Comparison of ENCODE assay signal across 31 cellular contexts in genomic region chr9:73173526-73174411, GRCh38. TPM values are rescaled to one million over a fixed set of nuclear protein-coding genes. Genes with fewer than 3 reads are reported as not detected.
DNase-seq lines count a peak whose midpoint lies in the region; ATAC-seq, FAIRE-seq and TF ChIP-seq lines count a peak whose summit lies in the region.
"Had no signal": no experiment of that assay in that cellular context is flagged by ENCODE, and none has a peak within 500 bp of the region (broad histone marks: within the 10 kb centered on the region; RNA-seq: fewer than 3 reads in every experiment).

No MANE protein-coding gene starts in this region.

- H3K4me1 Mint-ChIP-seq in Calu3 (ENCODE audit: low read depth, unreplicated experiment) (peaks cover 56% of the 10 kb centered on the region), HFFc6 (ENCODE audit: low read depth) (peaks cover 18% of the 10 kb centered on the region), T-helper 17 cell (peaks cover 12% of the 10 kb centered on the region), CD14-positive monocyte (no peaks in the 10 kb centered on the region)
- peaks cover 10% of the 10 kb centered on the region for H3K4me1 Mint-ChIP-seq in activated CD4-positive, alpha-beta T cell treated with anti-CD3 and anti-CD28 coated beads for 36 hours
- H3K4me1 Mint-ChIP-seq: activated B cell treated with CpG ODN at 0.5 μM for 24 hours, GM23338 had no signal

- intact Hi-C loops in Calu3 (cut with micrococcal nuclease; ENCODE audit: unreplicated experiment) (no loop called here), CD14-positive monocyte (cut with micrococcal nuclease) (loop anchor here in 1 of 2 donors (2.0 to 5.0 kb wide), 2 partner anchors 15 to 41 kb away; no protein-coding TSS in a partner anchor)
- intact Hi-C loops in activated CD4-positive, alpha-beta T cell treated with anti-CD3 and anti-CD28 coated beads for 36 hours (cut with DNase I, micrococcal nuclease): no loop called here

- no peaks in the 10 kb centered on the region for H3K4me1 ChIP-seq in small intestine (ENCODE audit: control insufficient read depth in 2 of 2, insufficient read depth in 1 of 2, low read depth in 1 of 2, low read length in 1 of 2)
- H3K4me1 ChIP-seq: adrenal gland, BLaER1 had no signal

- CTCF ChIA-PET in Calu3 (lab: Charles Lee): interaction anchor here (0.7 to 1.1 kb wide), 2 partner anchors 66 to 490 kb away, joined by 3 to 6 read pairs; no protein-coding TSS in a partner anchor
- CTCF ChIA-PET in activated CD4-positive, alpha-beta T cell treated with anti-CD3 and anti-CD28 coated beads for 36 hours (lab: Charles Lee): interaction anchor here (0.6 to 4.1 kb wide), 4 partner anchors 28 to 66 kb away, joined by 3 to 12 read pairs (median 4); no protein-coding TSS in a partner anchor

- H3K4me3 Mint-ChIP-seq in Calu3 (ENCODE audit: low read depth, unreplicated experiment) (no peak overlapping the region), HFFc6 (peak overlapping the region; percentile 6; the same call in 1 of the 2 replicates), T-helper 17 cell (peak overlapping the region; percentile 50), CD14-positive monocyte (no peak overlapping the region)
- H3K4me3 Mint-ChIP-seq in activated CD4-positive, alpha-beta T cell treated with anti-CD3 and anti-CD28 coated beads for 36 hours: no peak overlapping the region
- H3K4me3 Mint-ChIP-seq: activated B cell treated with CpG ODN at 0.5 μM for 24 hours; activated T-helper 1 cell treated with anti-CD3 and anti-CD28 coated beads, Interleukin-12 subunit alpha, Interleukin-12 subunit beta, Interleukin-2, Interleukin-4 antibody, amounts not matched to agents 30 ng/mL and 10 ng/mL and 1 ng/mL, durations not matched to agents 14 hours and 24 hours and 36 hours; GM23338; natural killer cell; stimulated activated naive B cell treated with anti-CD40 and anti-IgM and Interleukin-4, amounts not matched to agents 10 μg/mL and 1 μg/mL and 100 μg/mL, for 72 hours; T-cell had no signal

- peaks cover 36% of the 10 kb centered on the region for H3K36me3 Mint-ChIP-seq in Calu3 (ENCODE audit: insufficient read depth, unreplicated experiment)
- H3K36me3 Mint-ChIP-seq in HFFc6 (ENCODE audit: low read depth): peaks cover 9% of the 10 kb centered on the region
- no peaks in the 10 kb centered on the region for H3K36me3 Mint-ChIP-seq in T-helper 17 cell (ENCODE audit: low read depth)
- peaks cover 16 to 34% of the 10 kb centered on the region in 2 donors for H3K36me3 Mint-ChIP-seq in CD14-positive monocyte
- peaks cover 4% of the 10 kb centered on the region for H3K36me3 Mint-ChIP-seq in activated CD4-positive, alpha-beta T cell treated with anti-CD3 and anti-CD28 coated beads for 36 hours (ENCODE audit: low read depth)
- H3K36me3 Mint-ChIP-seq: stimulated activated naive B cell treated with anti-CD40 and anti-IgM and Interleukin-4, amounts not matched to agents 10 μg/mL and 1 μg/mL and 100 μg/mL, for 72 hours had no signal

- no peak for FAIRE-seq in small intestine (lab: Jason Lieb, UNC)

- no peak overlapping the region for H3K27ac ChIP-seq in small intestine (ENCODE audit: low read depth in 1 of 2, low read length in 1 of 2)
- H3K27ac ChIP-seq: adrenal gland, BLaER1, brain microvascular endothelial cell had no signal

- H3K27ac Mint-ChIP-seq in Calu3 (ENCODE audit: unreplicated experiment) (peak overlapping the region; percentile 5), HFFc6 (peak overlapping the region; percentile 3; the same call in 1 of the 2 replicates), T-helper 17 cell (peak overlapping the region; percentile 85), CD14-positive monocyte (peak overlapping the region in 1 of 7 donors; percentile 45)
- H3K27ac Mint-ChIP-seq in activated CD4-positive, alpha-beta T cell treated with anti-CD3 and anti-CD28 coated beads for 36 hours: no peak overlapping the region
- H3K27ac Mint-ChIP-seq: activated B cell treated with CpG ODN at 0.5 μM for 24 hours; activated T-helper 1 cell treated with anti-CD3 and anti-CD28 coated beads, Interleukin-12 subunit alpha, Interleukin-12 subunit beta, Interleukin-2, Interleukin-4 antibody, amounts not matched to agents 30 ng/mL and 10 ng/mL and 1 ng/mL, durations not matched to agents 14 hours and 24 hours and 36 hours; GM23338; stimulated activated naive B cell treated with anti-CD40 and anti-IgM and Interleukin-4, amounts not matched to agents 10 μg/mL and 1 μg/mL and 100 μg/mL, for 72 hours had no signal

- no peak overlapping the region for H3K4me3 ChIP-seq in epithelial cell of esophagus (ENCODE audit: low read length)
- H3K4me3 ChIP-seq in small intestine (ENCODE audit: low read depth in 1 of 2, low read length in 2 of 2): no peak overlapping the region
- H3K4me3 ChIP-seq: adrenal gland, BLaER1, GM23338, mucosa of descending colon had no signal

- 90 to 95% (median 92%) methylated on average over 3 of the region's 3 CpGs for WGBS in small intestine, 3 donors

- BruUV-seq in Calu3 (replicated peaks; lab: Mats Ljungman, UMichigan): TSS peak; percentile 3

- ATAC-seq in T-helper 17 cell (peak; percentile 20), GM18870 (IDR thresholded peaks at IDR 0.05; ENCODE audit: unreplicated experiment) (no peak)
- ATAC-seq in activated CD4-positive, alpha-beta T cell treated with anti-CD3 and anti-CD28 coated beads for 36 hours: no peak
- ATAC-seq: GM23338; left colon; mucosa of descending colon; natural killer cell; Panc1; stimulated activated naive B cell treated with anti-CD40 and anti-IgM and Interleukin-4, amounts not matched to agents 10 μg/mL and 1 μg/mL and 100 μg/mL, for 72 hours; T-cell had no signal

- TF ChIP-seq CTCF in Calu3 (IDR thresholded peaks at IDR 0.05; ENCODE audit: unreplicated experiment): no peak
- TF ChIP-seq CTCF in HFFc6 (IDR thresholded peaks at IDR 0.05): no peak
- TF ChIP-seq CTCF in epithelial cell of esophagus (IDR thresholded peaks at IDR 0.05; ENCODE audit: insufficient read depth, low read depth, low read length, missing control alignments): no peak
- TF ChIP-seq CTCF in CD14-positive monocyte (IDR thresholded peaks at IDR 0.05): no peak

- no peak for DNase-seq in Calu3
- no peak for DNase-seq in HFFc6
- no peak for DNase-seq in T-helper 17 cell
- DNase-seq in epithelial cell of esophagus (ENCODE audit: low read depth): peak; percentile 62
- DNase-seq in CD14-positive monocyte (ENCODE audit: low spot score): no peak
- DNase-seq in activated CD4-positive, alpha-beta T cell treated with anti-CD3 and anti-CD28 coated beads for 36 hours: no peak
- DNase-seq in small intestine: no peak
- DNase-seq: activated B cell treated with CpG ODN at 0.5 μM for 24 hours; activated CD4-positive, alpha-beta T cell treated with anti-CD3 and anti-CD28 coated beads, Interleukin-2, amount 50 U/mL, for 1 hour; activated CD8-positive, alpha-beta memory T cell treated with anti-CD3 and anti-CD28 coated beads, Interleukin-2, amount 50 U/mL, for 4 hours; activated naive CD4-positive, alpha-beta T cell treated with Interleukin-2 at 50 U/mL for 16 hours; adrenal gland; brain microvascular endothelial cell; DMS79; GDM1; hippocampal formation; left colon; mucosa of descending colon; natural killer cell; NCI-H1105; NCI-H187 treated with DMSO at 0.1 percent for 48 hours; NCI-H2171; NCI-H510A; stimulated activated naive B cell treated with anti-CD40 and anti-IgM and Interleukin-4, amounts not matched to agents 10 μg/mL and 1 μg/mL and 100 μg/mL, for 72 hours; substantia nigra; T-cell had no signal

- H3K36me3 ChIP-seq in small intestine (ENCODE audit: control insufficient read depth in 2 of 2, insufficient read depth in 2 of 2, low read length in 2 of 2): no peaks in the 10 kb centered on the region
- H3K36me3 ChIP-seq: BLaER1 had no signal

- H3K9me3 ChIP-seq in T-helper 17 cell (ENCODE audit: control insufficient read depth, low read length, poor library complexity, severe bottlenecking) (no peaks in the 10 kb centered on the region), small intestine (ENCODE audit: control insufficient read depth, low read depth) (no peaks in the 10 kb centered on the region)
- H3K9me3 ChIP-seq: adrenal gland, BLaER1, mucosa of descending colon had no signal

- H3K27me3 Mint-ChIP-seq in Calu3 (ENCODE audit: unreplicated experiment) (no peaks in the 10 kb centered on the region), HFFc6 (ENCODE audit: insufficient read depth) (peaks cover 28% of the 10 kb centered on the region), T-helper 17 cell (no peaks in the 10 kb centered on the region), CD14-positive monocyte (ENCODE audit: low read depth in 3 of 3) (no peaks in the 10 kb centered on the region)
- H3K27me3 Mint-ChIP-seq in activated CD4-positive, alpha-beta T cell treated with anti-CD3 and anti-CD28 coated beads for 36 hours: no peaks in the 10 kb centered on the region
- H3K27me3 Mint-ChIP-seq: T-cell had no signal

- H3K27me3 ChIP-seq in small intestine (ENCODE audit: control insufficient read depth in 2 of 2, insufficient read depth in 2 of 2, low read length in 2 of 2): no peaks in the 10 kb centered on the region
- H3K27me3 ChIP-seq: adrenal gland, BLaER1, brain microvascular endothelial cell had no signal

- POLR2A ChIA-PET in activated CD4-positive, alpha-beta T cell treated with anti-CD3 and anti-CD28 coated beads for 36 hours (lab: Charles Lee): interaction anchor here (0.6 kb wide), 1 partner anchor 70 kb away, joined by 12 read pairs; no protein-coding TSS in a partner anchor

- H3K9me3 Mint-ChIP-seq in Calu3 (ENCODE audit: low read depth, unreplicated experiment) (no peaks in the 10 kb centered on the region), HFFc6 (no peaks in the 10 kb centered on the region), CD14-positive monocyte (no peaks in the 10 kb centered on the region)
- no peaks in the 10 kb centered on the region for H3K9me3 Mint-ChIP-seq in activated CD4-positive, alpha-beta T cell treated with anti-CD3 and anti-CD28 coated beads for 36 hours (ENCODE audit: low read depth)
- H3K9me3 Mint-ChIP-seq: activated B cell treated with CpG ODN at 0.5 μM for 24 hours; activated T-helper 1 cell treated with anti-CD3 and anti-CD28 coated beads, Interleukin-12 subunit alpha, Interleukin-12 subunit beta, Interleukin-2, Interleukin-4 antibody, amounts not matched to agents 30 ng/mL and 10 ng/mL and 1 ng/mL, durations not matched to agents 14 hours and 24 hours and 36 hours; GM23338; natural killer cell; stimulated activated naive B cell treated with anti-CD40 and anti-IgM and Interleukin-4, amounts not matched to agents 10 μg/mL and 1 μg/mL and 100 μg/mL, for 72 hours; T-cell had no signal

RNA-seq across cellular contexts. Expression of gene ANXA1, which starts 22.1 kb away (rescaled TPM):
- total RNA-seq in Calu3 (2022) (458 and 526 TPM in 2 replicates), T-helper 17 cell (100 to 1,000 TPM; 553 to 928 TPM)
- total RNA-seq in HFFc6 (2021; fragmentation: NEBNext Ultra II Directional; extraction: Animal tissue kit (Norgen Biotek cat#: 25700)): 1,000 to 10,000 TPM in 4 of 6 experiments, 100 to 1,000 TPM in 2; 933 to 1,109 (median 1,040) TPM
- polyA plus RNA-seq in CD14-positive monocyte (1,000 to 10,000 TPM in 1 of 2 donors, 100 to 1,000 TPM in 1; 992 to 1,157 TPM), small intestine (10 to 100 TPM; 19.0 to 84.1 (median 56.7) TPM)
- 10 to 100 TPM; 26.0 to 30.9 TPM for total RNA-seq in activated CD4-positive, alpha-beta T cell treated with anti-CD3 and anti-CD28 coated beads for 36 hours

Comparison
In these comparisons a context has a peak if more than half of its experiments do, and no peak if none do; other contexts are left out.
1. H3K4me3 Mint-ChIP-seq: peak in HFFc6 (single experiment) and T-helper 17 cell (single experiment); none in Calu3 (single experiment), CD14-positive monocyte (0 of 2) and activated CD4-positive, alpha-beta T cell treated with anti-CD3 and anti-CD28 coated beads for 36 hours (single experiment).
2. RNA of gene ANXA1, which starts 22.1 kb away (total RNA-seq): 933 to 1,109 TPM in HFFc6, 553 to 928 TPM in T-helper 17 cell and 458 to 526 TPM in Calu3; 26.0 to 30.9 TPM in activated CD4-positive, alpha-beta T cell treated with anti-CD3 and anti-CD28 coated beads for 36 hours; every median in the first group is over 10 times any median in the second.